In genomic region chr3:155745795-155746550, GRCh38 we compare ENCODE assay signal across 7 cellular contexts. TPM values are rescaled to one million over a fixed set of nuclear protein-coding genes. Genes with fewer than 3 reads are reported as not detected.
DNase-seq lines count a peak whose midpoint lies in the region; ATAC-seq and TF ChIP-seq lines count a peak whose summit lies in the region.

No MANE protein-coding gene starts in this region.

- H3K9me3 ChIP-seq in endodermal cell (ENCODE audit: control insufficient read depth, low read length), result no peaks in the 10 kb centered on the region
- no peaks in the 10 kb centered on the region for H3K9me3 ChIP-seq in naive thymus-derived CD4-positive, alpha-beta T cell (ENCODE audit: control insufficient read depth in 2 of 3, low read length in 3 of 3)

- no peak overlapping the region for H3K9ac ChIP-seq in endodermal cell (ENCODE audit: extremely low read depth, low read length, poor library complexity, severe bottlenecking)

- H3K36me3 ChIP-seq in endodermal cell (ENCODE audit: control insufficient read depth, insufficient read depth, low read length), result no peaks in the 10 kb centered on the region
- no peaks in the 10 kb centered on the region for H3K36me3 ChIP-seq in naive thymus-derived CD4-positive, alpha-beta T cell (ENCODE audit: control insufficient read depth in 2 of 3, insufficient read depth in 3 of 3, low read length in 3 of 3)

- TF ChIP-seq CTCF in endodermal cell (conservative IDR thresholded peaks at IDR 0.05) (no peak), lower leg skin (IDR thresholded peaks at IDR 0.05) (no peak)

- intact Hi-C loops in naive thymus-derived CD4-positive, alpha-beta T cell (cut with micrococcal nuclease), result loop anchor here in 1 of 2 donors (2.0 kb wide), 1 partner anchor 125 kb away; the partner anchor contains the start of gene GMPS
- intact Hi-C loops in lower leg skin (cut with DNase I; ENCODE audit: low total_unique reads), result no loop called here

- ATAC-seq in naive thymus-derived CD4-positive, alpha-beta T cell, result no peak
- ATAC-seq in HG03460 (IDR thresholded peaks at IDR 0.05; ENCODE audit: unreplicated experiment), result no peak

- DNase-seq in HK-2 (ENCODE audit: unreplicated experiment) (peak; percentile 53), NCI-H526 (lab: John Stamatoyannopoulos, UW) (peak; percentile 66 to 87), endodermal cell (peak; percentile 88), lower leg skin (ENCODE audit: low spot score in 2 of 2) (no peak), SIG-M5 (lab: John Stamatoyannopoulos, UW) (no peak)
- peak in 3 of 9 donors; percentile 1 to 9 (median 4) for DNase-seq in naive thymus-derived CD4-positive, alpha-beta T cell

- H3K4me3 Mint-ChIP-seq in endodermal cell, result peak overlapping the region; percentile 98
- peak overlapping the region; percentile 55 to 93 (median 92) for H3K4me3 Mint-ChIP-seq in naive thymus-derived CD4-positive, alpha-beta T cell

- H3K9me3 Mint-ChIP-seq in endodermal cell, result no peaks in the 10 kb centered on the region
- no peaks in the 10 kb centered on the region for H3K9me3 Mint-ChIP-seq in naive thymus-derived CD4-positive, alpha-beta T cell

- H3K27me3 ChIP-seq in endodermal cell (ENCODE audit: control insufficient read depth, insufficient read depth, low read length, poor library complexity, severe bottlenecking), result no peaks in the 10 kb centered on the region
- peaks cover 5 to 11% of the 10 kb centered on the region in 2 donors for H3K27me3 ChIP-seq in naive thymus-derived CD4-positive, alpha-beta T cell (ENCODE audit: control insufficient read depth in 2 of 2, insufficient read depth in 2 of 2, low read length in 2 of 2)

- POLR2A ChIA-PET in naive thymus-derived CD4-positive, alpha-beta T cell (lab: Charles Lee), result no interaction called here

- no peaks in the 10 kb centered on the region for H3K36me3 Mint-ChIP-seq in endodermal cell (ENCODE audit: low read depth)
- H3K36me3 Mint-ChIP-seq in naive thymus-derived CD4-positive, alpha-beta T cell, result no peaks in the 10 kb centered on the region

- TF ChIP-seq POLR2A in lower leg skin (IDR thresholded peaks at IDR 0.05), result no peak

- H3K4me3 ChIP-seq in endodermal cell (ENCODE audit: low read length) (peak overlapping the region; percentile 48), lower leg skin (ENCODE audit: low read depth, poor library complexity, severe bottlenecking) (no peak overlapping the region)
- no peak overlapping the region for H3K4me3 ChIP-seq in naive thymus-derived CD4-positive, alpha-beta T cell (ENCODE audit: low read length)

- H3K27me3 Mint-ChIP-seq in endodermal cell (ENCODE audit: insufficient read depth), result peaks cover 12% of the 10 kb centered on the region
- H3K27me3 Mint-ChIP-seq in naive thymus-derived CD4-positive, alpha-beta T cell, result peaks cover 25 to 73% (median 39%) of the 10 kb centered on the region in 5 donors

- CTCF ChIA-PET in naive thymus-derived CD4-positive, alpha-beta T cell (lab: Charles Lee), result interaction anchor here (0.9 kb wide), 1 partner anchor 44 kb away, joined by 4 read pairs; no protein-coding TSS in a partner anchor

- WGBS in endodermal cell (ENCODE audit: insufficient coverage in 1 of 2, insufficient read length in 1 of 2), 2 experiments, result 12% methylated on average over 16 to 19 of the region's 19 CpGs
- WGBS in lower leg skin, 2 donors, result 35 to 45% methylated on average over 19 of the region's 19 CpGs

- peak overlapping the region; percentile 91 for H3K27ac ChIP-seq in endodermal cell (ENCODE audit: low read depth, low read length)
- H3K27ac ChIP-seq in naive thymus-derived CD4-positive, alpha-beta T cell (ENCODE audit: low read depth, low read length), result no peak overlapping the region

- H3K4me1 Mint-ChIP-seq in endodermal cell, result peaks cover 47% of the 10 kb centered on the region
- H3K4me1 Mint-ChIP-seq in naive thymus-derived CD4-positive, alpha-beta T cell, result peaks cover 12 to 27% (median 17%) of the 10 kb centered on the region in 7 donors

- peaks cover 19% of the 10 kb centered on the region for H3K4me1 ChIP-seq in endodermal cell (ENCODE audit: control insufficient read depth, insufficient read depth, low read length)
- H3K4me1 ChIP-seq in naive thymus-derived CD4-positive, alpha-beta T cell (ENCODE audit: control insufficient read depth in 2 of 2, insufficient read depth in 2 of 2, low read length in 2 of 2), result peaks cover 5 to 13% of the 10 kb centered on the region in 2 donors

- peak overlapping the region; percentile 87 for H3K27ac Mint-ChIP-seq in endodermal cell
- peak overlapping the region in 1 of 9 donors; percentile 18 for H3K27ac Mint-ChIP-seq in naive thymus-derived CD4-positive, alpha-beta T cell

RNA-seq across cellular contexts. Expression of gene PLCH1, which starts 1.1 kb away (rescaled TPM):
- total RNA-seq in endodermal cell, result 10 to 100 TPM; 12.0 to 12.4 TPM
- 24.1 TPM for polyA plus RNA-seq in endodermal cell (2013, experiment 1 of 2)
- polyA plus RNA-seq in endodermal cell (2013, experiment 2 of 2), result 23.9 TPM
- total RNA-seq in naive thymus-derived CD4-positive, alpha-beta T cell, result under 1 TPM in 1 of 5 experiments, not detected in 4; 0.56 TPM
- not detected for polyA plus RNA-seq in naive thymus-derived CD4-positive, alpha-beta T cell
- 1 to 10 TPM in 1 of 4 donors, under 1 TPM in 3; 0.55 to 1.2 (median 0.79) TPM for total RNA-seq in lower leg skin

Comparison
In these comparisons a context has a peak if more than half of its experiments do, and no peak if none do; other contexts are left out.
1. DNase-seq: peak in HK-2 (single experiment), NCI-H526 (2 of 2) and endodermal cell (single experiment); none in lower leg skin (0 of 2) and SIG-M5 (single experiment).
2. RNA of gene PLCH1, which starts 1.1 kb away (total RNA-seq): 12.0 to 12.4 TPM in endodermal cell; 0.55 to 1.2 TPM in lower leg skin and 0.56 TPM in naive thymus-derived CD4-positive, alpha-beta T cell; every median in the first group is over 4 times any median in the second.